In genomic region chr17:45653616-45654015, GRCh38 we compare ENCODE assay signal across 1 cellular context.
A peak's percentile ranks its signal among the peaks of the same experiment; 100 is the strongest.
TF ChIP-seq lines count a peak whose summit lies in the region.

No MANE protein-coding gene starts in this region.

TF ChIP-seq in HepG2, 621 proteins besides CTCF, POLR2A, EP300 and RAD21 (continued from another document):
- peak; percentile 24 to 89 for TF ChIP-seq REST (IDR thresholded peaks at IDR 0.05; ENCODE audit: borderline replicate concordance in 1 of 2, low read depth in 1 of 2, low read length in 2 of 2)
